26 cellular contexts compared by ENCODE assay signal in the genomic region with DNA sequence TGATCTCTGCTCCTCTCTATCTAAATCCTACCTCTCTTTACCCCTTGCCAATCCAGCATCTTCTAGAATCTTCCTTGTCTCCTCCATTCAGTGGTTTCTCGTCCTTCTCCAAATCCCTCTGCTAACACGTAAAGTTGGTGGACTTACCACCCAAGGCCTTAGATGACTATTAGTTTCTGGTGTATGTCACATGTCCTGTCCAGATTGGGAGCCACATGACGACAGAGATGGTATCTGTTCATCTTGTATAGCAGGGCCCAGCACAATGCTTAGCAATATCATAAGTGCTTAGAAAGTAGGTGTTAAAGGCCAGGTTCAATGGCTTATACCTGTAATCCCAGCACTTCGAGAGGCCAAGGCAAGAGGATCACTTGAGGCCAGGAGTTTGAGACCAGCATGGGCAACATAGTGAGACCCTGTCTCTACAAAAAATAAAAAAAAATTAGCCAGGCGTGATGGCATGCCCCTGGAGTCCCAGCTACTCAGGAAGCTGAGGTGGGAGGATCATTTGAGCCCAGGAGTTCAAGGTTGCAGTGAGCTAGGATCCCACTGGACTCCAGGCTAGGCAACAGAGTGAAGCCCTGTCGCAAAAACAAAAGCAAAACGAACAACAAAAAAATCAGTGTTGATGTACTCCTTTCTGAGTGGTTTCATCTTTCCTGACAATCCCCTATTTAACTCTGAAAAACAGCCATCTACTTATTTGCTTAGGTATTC.
"Had no signal": no experiment of that assay in that cellular context is flagged by ENCODE, and none has a peak within 500 bp of the region (broad histone marks: within the 10 kb centered on the region; RNA-seq: fewer than 3 reads in every experiment).

No MANE protein-coding gene starts in this region.

- H3K36me3 Mint-ChIP-seq: activated naive CD4-positive, alpha-beta T cell treated with anti-CD3 and anti-CD28 coated beads, Interleukin-2, amount 10 ng/mL, durations not matched to agents 7 days and 5 days; activated naive CD8-positive, alpha-beta T cell treated with anti-CD3 and anti-CD28 coated beads for 36 hours had no signal

- H3K9me3 ChIP-seq: MG63, SJSA1 had no signal

- H3K9me3 Mint-ChIP-seq: activated CD8-positive, alpha-beta T cell treated with anti-CD3 and anti-CD28 coated beads for 36 hours; activated naive CD4-positive, alpha-beta T cell treated with anti-CD3 and anti-CD28 coated beads, Interleukin-2, amount 10 ng/mL, durations not matched to agents 7 days and 5 days; activated naive CD8-positive, alpha-beta T cell treated with anti-CD3 and anti-CD28 coated beads for 36 hours; activated T-cell treated with anti-CD3 and anti-CD28 coated beads, Interleukin-2, amount 50 U/mL, for 72 hours; activated T-helper 2 cell treated with anti-CD3 and anti-CD28 coated beads, Interferon-gamma antibody, Interleukin-2, Interleukin-4, amounts not matched to agents 10 μg/mL and 5 μg/mL and 100 μg/mL, durations not matched to agents 14 hours and 24 hours and 36 hours; T-cell had no signal

- H3K27me3 Mint-ChIP-seq: activated CD8-positive, alpha-beta T cell treated with anti-CD3 and anti-CD28 coated beads for 36 hours; activated naive CD4-positive, alpha-beta T cell treated with anti-CD3 and anti-CD28 coated beads, Interleukin-2, amount 10 ng/mL, durations not matched to agents 7 days and 5 days; activated naive CD8-positive, alpha-beta T cell treated with anti-CD3 and anti-CD28 coated beads for 36 hours; T-cell had no signal

- H3K27ac ChIP-seq: brain microvascular endothelial cell, cardiac muscle cell, SJSA1, VCaP had no signal

- H3K27ac Mint-ChIP-seq: activated CD8-positive, alpha-beta T cell treated with anti-CD3 and anti-CD28 coated beads for 36 hours; activated naive CD4-positive, alpha-beta T cell treated with anti-CD3 and anti-CD28 coated beads, Interleukin-2, amount 10 ng/mL, durations not matched to agents 7 days and 5 days; activated naive CD8-positive, alpha-beta T cell treated with anti-CD3 and anti-CD28 coated beads for 36 hours; activated T-cell treated with anti-CD3 and anti-CD28 coated beads, Interleukin-2, amount 50 U/mL, for 72 hours; activated T-helper 2 cell treated with anti-CD3 and anti-CD28 coated beads, Interferon-gamma antibody, Interleukin-2, Interleukin-4, amounts not matched to agents 10 μg/mL and 5 μg/mL and 100 μg/mL, durations not matched to agents 14 hours and 24 hours and 36 hours; T-cell had no signal

- H3K4me3 ChIP-seq: cardiac muscle cell, MG63, SJSA1 had no signal

- DNase-seq: activated CD4-positive, alpha-beta T cell treated with anti-CD3 and anti-CD28 coated beads for 4 hours; activated CD8-positive, alpha-beta memory T cell treated with anti-CD3 and anti-CD28 coated beads, Interleukin-2, amount 50 U/mL, for 4 hours; activated CD8-positive, alpha-beta T cell treated with anti-CD3 and anti-CD28 coated beads for 36 hours; activated gamma-delta T cell treated with Interleukin-2 at 50 U/mL for 16 hours; activated naive CD4-positive, alpha-beta T cell treated with anti-CD3 and anti-CD28 coated beads, Interleukin-2, amount 10 ng/mL, durations not matched to agents 7 days and 5 days; activated naive CD8-positive, alpha-beta T cell treated with anti-CD3 and anti-CD28 coated beads for 36 hours; activated T-cell treated with anti-CD3 and anti-CD28 coated beads, Interleukin-2, amount 50 U/mL, for 72 hours; brain microvascular endothelial cell; MG63; MV-4-11; NCI-H1105; NCI-H1436; NCI-H1694 treated with DMSO at 0.1 percent for 48 hours; NCI-H2029 treated with DMSO at 0.1 percent for 48 hours; NCI-H345; NCI-H510A; NCI-H526 treated with DMSO at 0.1 percent for 48 hours; NCI-H82; SHP77; T-cell; T1000 had no signal

- H3K27me3 ChIP-seq: brain microvascular endothelial cell, cardiac muscle cell, MG63, SJSA1 had no signal

- H3K4me3 Mint-ChIP-seq: activated CD8-positive, alpha-beta T cell treated with anti-CD3 and anti-CD28 coated beads for 36 hours; activated naive CD4-positive, alpha-beta T cell treated with anti-CD3 and anti-CD28 coated beads, Interleukin-2, amount 10 ng/mL, durations not matched to agents 7 days and 5 days; activated naive CD8-positive, alpha-beta T cell treated with anti-CD3 and anti-CD28 coated beads for 36 hours; activated T-cell treated with anti-CD3 and anti-CD28 coated beads, Interleukin-2, amount 50 U/mL, for 72 hours; T-cell had no signal

- ATAC-seq: activated CD8-positive, alpha-beta T cell treated with anti-CD3 and anti-CD28 coated beads for 36 hours; activated T-cell treated with anti-CD3 and anti-CD28 coated beads, Interleukin-2, amount 50 U/mL, for 72 hours; T-cell had no signal

- H3K36me3 ChIP-seq: brain microvascular endothelial cell, cardiac muscle cell, MG63, SJSA1 had no signal

- FAIRE-seq: RCC 7860 had no signal
